6 cellular contexts compared by ENCODE assay signal in the genomic region with DNA sequence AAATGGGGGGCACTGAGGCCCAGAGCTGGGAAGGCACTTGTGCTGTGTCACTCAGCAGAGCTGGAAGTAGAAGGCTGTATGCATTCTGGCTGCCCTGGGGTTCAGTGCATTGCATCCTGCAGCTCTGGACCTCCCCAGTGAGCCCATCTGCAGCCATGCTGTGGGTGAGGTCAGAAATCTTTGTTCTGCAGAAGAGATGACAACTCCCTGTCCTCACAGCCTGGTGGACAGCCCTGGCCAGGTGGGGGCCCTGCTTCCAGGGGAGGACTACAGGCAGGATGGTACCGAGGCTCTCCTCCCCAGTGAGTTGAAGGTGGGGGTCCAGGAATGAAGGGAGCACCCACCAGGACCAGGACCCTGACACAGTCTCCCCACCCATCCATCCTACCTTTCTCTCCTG.
"Had no signal": no experiment of that assay in that cellular context is flagged by ENCODE, and none has a peak within 500 bp of the region (broad histone marks: within the 10 kb centered on the region; RNA-seq: fewer than 3 reads in every experiment).

No MANE protein-coding gene starts in this region.

- ATAC-seq: GM23338, K562 had no signal

- H2AFZ ChIP-seq: GM23338 had no signal

- DNase-seq: H9, HCEC 1CT, HFFc6, IMR-90 had no signal

- H3K27ac Mint-ChIP-seq: GM23338, H9, HFFc6 had no signal

- H3K4me3 ChIP-seq: GM23338, K562 had no signal

- H3K9me3 Mint-ChIP-seq: GM23338, HFFc6 had no signal

- H3K4me3 Mint-ChIP-seq: GM23338, H9, HFFc6 had no signal

- H3K4me2 ChIP-seq: GM23338 had no signal
